8 cellular contexts compared by ENCODE assay signal in the genomic region with DNA sequence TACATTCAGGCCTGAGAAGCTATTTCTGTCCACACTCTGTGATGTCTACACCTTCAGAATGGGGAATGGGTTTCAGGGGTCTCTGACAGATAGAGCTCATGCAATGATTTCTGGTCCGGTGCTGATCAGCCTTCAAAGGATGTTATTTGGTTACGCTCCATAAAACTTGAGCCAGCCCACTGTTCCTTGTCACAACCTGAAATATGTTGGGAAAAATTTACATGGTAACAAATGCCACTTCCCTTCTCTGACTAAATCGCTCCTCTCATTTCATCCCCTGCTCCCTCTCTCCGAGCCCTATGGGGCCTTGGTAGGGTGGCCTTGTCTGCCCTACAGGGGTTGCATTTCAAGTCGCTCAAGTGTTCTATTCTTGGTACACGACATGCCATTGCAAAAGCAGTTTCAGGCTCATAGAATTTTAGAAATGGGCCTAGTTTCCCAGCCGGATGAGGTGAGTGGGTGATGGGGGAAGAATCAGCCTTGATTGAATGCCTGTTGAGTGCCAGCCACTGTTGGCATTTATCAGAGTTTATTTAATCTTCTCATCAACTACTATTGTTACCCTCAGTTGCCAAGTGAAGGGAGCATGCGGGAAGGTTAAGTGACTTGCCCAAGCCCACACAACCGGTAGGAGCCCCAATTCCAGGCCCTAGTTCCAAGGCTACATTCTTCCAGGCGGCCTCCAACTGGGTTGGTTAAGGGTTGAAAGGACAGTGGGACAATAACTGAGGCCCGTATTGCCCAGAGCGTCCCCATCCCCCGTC. TPM values are rescaled to one million over a fixed set of nuclear protein-coding genes. Genes with fewer than 3 reads are reported as not detected.
A peak's percentile ranks its signal among the peaks of the same experiment; 100 is the strongest.
DNase-seq lines count a peak whose midpoint lies in the region; ATAC-seq and TF ChIP-seq lines count a peak whose summit lies in the region.

No MANE protein-coding gene starts in this region.

- H3K4me2 ChIP-seq in OCI-LY1 (ENCODE audit: low read length): peak overlapping the region; percentile 95
- H3K4me2 ChIP-seq in osteoblast (ENCODE audit: insufficient read depth, low read length): peak overlapping the region; percentile 80

- H3K27me3 ChIP-seq in BJ (ENCODE audit: control insufficient read depth, insufficient read depth, low read length) (no peaks in the 10 kb centered on the region), OCI-LY1 (ENCODE audit: insufficient read depth, low read length) (no peaks in the 10 kb centered on the region), esophagus squamous epithelium (no peaks in the 10 kb centered on the region), osteoblast (ENCODE audit: insufficient read depth, low read length) (no peaks in the 10 kb centered on the region)

- H4K20me1 ChIP-seq in OCI-LY1 (ENCODE audit: insufficient read depth, low read length) (no peaks in the 10 kb centered on the region), osteoblast (ENCODE audit: insufficient read depth, low read length) (no peaks in the 10 kb centered on the region)

- DNase-seq in BJ (ENCODE audit: low read depth) (no peak), esophagus squamous epithelium (lab: John Stamatoyannopoulos, UW) (no peak), osteoblast (ENCODE audit: insufficient read length, low spot score, missing footprints) (no peak), DMS114 treated with DMSO at 0.1 percent for 48 hours (lab: John Stamatoyannopoulos, UW; ENCODE audit: unreplicated experiment) (no peak)
- no peak for DNase-seq in activated CD8-positive, alpha-beta memory T cell treated with anti-CD3 and anti-CD28 coated beads, Interleukin-2, amount 50 U/mL, for 4 hours

- no peak for ATAC-seq in HG02763 (IDR thresholded peaks at IDR 0.05; ENCODE audit: unreplicated experiment)
- no peak for ATAC-seq in GM19452 (IDR thresholded peaks at IDR 0.05; ENCODE audit: unreplicated experiment)

- 0 out of 2 replicates have a peak, but pooled peaks cover 5% of the 10 kb centered on the region for H3F3A ChIP-seq in OCI-LY1 (ENCODE audit: insufficient read depth, low read length)

- peak overlapping the region; percentile 34 for H3K27ac ChIP-seq in OCI-LY1 (ENCODE audit: low read depth, low read length, poor library complexity, severe bottlenecking)
- peak overlapping the region; percentile 93 to 96 (median 95) for H3K27ac ChIP-seq in esophagus squamous epithelium
- H3K27ac ChIP-seq in osteoblast (ENCODE audit: low read depth, low read length): peak overlapping the region; percentile 94

- H3K9me3 ChIP-seq in OCI-LY1 (ENCODE audit: low read length) (no peaks in the 10 kb centered on the region), esophagus squamous epithelium (no peaks in the 10 kb centered on the region), osteoblast (ENCODE audit: low read depth, low read length) (no peaks in the 10 kb centered on the region)

- H2AFZ ChIP-seq in OCI-LY1 (ENCODE audit: low read length): peak overlapping the region; percentile 81
- H2AFZ ChIP-seq in osteoblast (ENCODE audit: low read length): peak overlapping the region; percentile 78

- intact Hi-C loops in esophagus squamous epithelium (cut with DNase I): no loop called here

- POLR2A ChIA-PET in BJ (lab: Charles Lee): no interaction called here

- H3K4me1 ChIP-seq in OCI-LY1 (ENCODE audit: insufficient read depth, low read length, severe bottlenecking) (peaks cover 44% of the 10 kb centered on the region), esophagus squamous epithelium (peaks cover 23 to 45% (median 39%) of the 10 kb centered on the region in 3 donors), osteoblast (ENCODE audit: insufficient read depth, low read length) (peaks cover 47% of the 10 kb centered on the region)

- no peak for TF ChIP-seq CTCF in BJ (IDR thresholded peaks at IDR 0.05; ENCODE audit: insufficient read depth, low read depth, low read length)
- TF ChIP-seq CTCF in OCI-LY1 (IDR thresholded peaks at IDR 0.05; ENCODE audit: low read length): no peak
- TF ChIP-seq CTCF in esophagus squamous epithelium (IDR thresholded peaks at IDR 0.05): no peak
- TF ChIP-seq CTCF in osteoblast (IDR thresholded peaks at IDR 0.05; ENCODE audit: extremely low read depth, low read depth, low read length): no peak

- no peaks in the 10 kb centered on the region for H3K9me2 ChIP-seq in OCI-LY1 (ENCODE audit: low read depth, low read length)

- CTCF ChIA-PET in BJ (lab: Yijun Ruan, JAX): interaction anchor here (1.1 to 3.6 kb wide), 4 partner anchors 11 to 43 kb away, joined by 3 to 16 read pairs (median 4); no protein-coding TSS in a partner anchor

- H3K79me2 ChIP-seq in OCI-LY1 (ENCODE audit: insufficient read depth, low read length): 0 out of 2 replicates have a peak, but pooled peaks cover 4% of the 10 kb centered on the region
- H3K79me2 ChIP-seq in osteoblast (ENCODE audit: insufficient read depth, low read length): peaks cover 33% of the 10 kb centered on the region

- H3K4me3 ChIP-seq in BJ (ENCODE audit: low read depth, low read length) (peak overlapping the region; percentile 18; the same call in 1 of the 2 replicates), OCI-LY1 (ENCODE audit: low read depth, low read length, poor library complexity, severe bottlenecking) (peak overlapping the region; percentile 97), esophagus squamous epithelium (peak overlapping the region; percentile 30 to 99 (median 92)), osteoblast (ENCODE audit: insufficient read depth, low read length) (peak overlapping the region; percentile 51)

- H3K36me3 ChIP-seq in BJ (ENCODE audit: control insufficient read depth, insufficient read depth, low read length) (no peaks in the 10 kb centered on the region), OCI-LY1 (ENCODE audit: insufficient read depth, low read length) (no peaks in the 10 kb centered on the region), esophagus squamous epithelium (no peaks in the 10 kb centered on the region), osteoblast (ENCODE audit: insufficient read depth, low read length) (peaks cover 3% of the 10 kb centered on the region)

- WGBS in esophagus squamous epithelium, 2 donors: 59 to 77% methylated on average over 8 to 12 of the region's 13 CpGs

- H3K9ac ChIP-seq in OCI-LY1 (ENCODE audit: low read length): peak overlapping the region; percentile 72

- TF ChIP-seq POLR2A in esophagus squamous epithelium (IDR thresholded peaks at IDR 0.05): no peak

RNA-seq across cellular contexts. Expression of a gene that starts 1.0 kb away (rescaled TPM):
- 47.2 and 69.6 TPM in 2 replicates for polyA plus RNA-seq in BJ (2011; rRNA removed)
- 61.1 and 61.2 TPM in 2 replicates for polyA minus RNA-seq in BJ (2011; rRNA and poly(A)+ RNA removed)
- total RNA-seq in esophagus squamous epithelium: 10 to 100 TPM; 31.0 to 49.3 (median 35.3) TPM
- 115 and 151 TPM in 2 replicates for total RNA-seq in osteoblast

Comparison
In these comparisons a context has a peak if more than half of its experiments do, and no peak if none do; other contexts are left out.
1. H3K4me3 ChIP-seq: peak in every context shown above with its lines; median percentile 97 in OCI-LY1; 92 in esophagus squamous epithelium; 51 in osteoblast; 18 in BJ.
2. H3K27ac ChIP-seq: peak in every context shown above with its lines; median percentile 95 in esophagus squamous epithelium; 94 in osteoblast; 34 in OCI-LY1.